30 cellular contexts compared by ENCODE assay signal in genomic region chr20:46631874-46632446, GRCh38. TPM values are rescaled to one million over a fixed set of nuclear protein-coding genes. Genes with fewer than 3 reads are reported as not detected.
A peak's percentile ranks its signal among the peaks of the same experiment; 100 is the strongest.
DNase-seq lines count a peak whose midpoint lies in the region; ATAC-seq and TF ChIP-seq lines count a peak whose summit lies in the region.
"Had no signal": no experiment of that assay in that cellular context is flagged by ENCODE, and none has a peak within 500 bp of the region (broad histone marks: within the 10 kb centered on the region; RNA-seq: fewer than 3 reads in every experiment).

No MANE protein-coding gene starts in this region.

- H3K27ac Mint-ChIP-seq in Calu3 (ENCODE audit: unreplicated experiment) (peak overlapping the region; percentile 94), T-cell (no peak overlapping the region)
- H3K27ac Mint-ChIP-seq: activated CD4-positive, alpha-beta T cell treated with anti-CD3 and anti-CD28 coated beads, Interleukin-2, amount 10 ng/mL, durations not matched to agents 24 days and 14 days; activated naive CD4-positive, alpha-beta T cell treated with anti-CD3 and anti-CD28 coated beads for 36 hours; activated T-cell treated with anti-CD3 and anti-CD28 coated beads, Interleukin-2, amount 50 U/mL, for 72 hours; CD8-positive, alpha-beta memory T cell; IgD-negative memory B cell; natural killer cell treated with Interleukin-12 subunit alpha and Interleukin-12 subunit beta and Interleukin-15 and Interleukin-18, amount 100 ng/mL, for 72 hours; progenitor cell of endocrine pancreas had no signal

- H3K4me1 Mint-ChIP-seq in Calu3 (ENCODE audit: low read depth, unreplicated experiment): peaks cover 61% of the 10 kb centered on the region
- no peaks in the 10 kb centered on the region for H3K4me1 Mint-ChIP-seq in T-cell
- H3K4me1 Mint-ChIP-seq: CD8-positive, alpha-beta memory T cell; IgD-negative memory B cell had no signal

- no TSS peak for BruUV-seq in Calu3 (replicated peaks; lab: Mats Ljungman, UMichigan)

- CTCF ChIA-PET in Calu3 (lab: Charles Lee) (interaction anchor here (0.8 to 1.4 kb wide), 7 partner anchors 15 to 69 kb away, joined by 3 to 5 read pairs (median 3); partner anchors contain the start of gene TP53RK), T-cell (lab: Charles Lee) (no interaction called here)

- TF ChIP-seq CTCF in Calu3 (IDR thresholded peaks at IDR 0.05; ENCODE audit: unreplicated experiment): no peak

- ATAC-seq in left lobe of liver (peak; percentile 91), T-cell (replicated peaks in 1 of 4) (no peak)
- ATAC-seq: gastrocnemius medialis, Right ventricle myocardium inferior had no signal

- POLR2A ChIA-PET in T-cell (lab: Charles Lee): no interaction called here

- H3K36me3 Mint-ChIP-seq in Calu3 (ENCODE audit: insufficient read depth, unreplicated experiment) (peaks cover 13% of the 10 kb centered on the region), T-cell (no peaks in the 10 kb centered on the region)
- H3K36me3 Mint-ChIP-seq: IgD-negative memory B cell had no signal

- H3K9me3 Mint-ChIP-seq in Calu3 (ENCODE audit: low read depth, unreplicated experiment) (peaks cover 4% of the 10 kb centered on the region), T-cell (peaks cover 0 to 9% (median 6%) of the 10 kb centered on the region in 3 donors)
- H3K9me3 Mint-ChIP-seq: natural killer cell treated with Interleukin-12 subunit alpha and Interleukin-12 subunit beta and Interleukin-15 and Interleukin-18, amount 100 ng/mL, for 72 hours had no signal

- H3K27me3 Mint-ChIP-seq in Calu3 (ENCODE audit: unreplicated experiment) (no peaks in the 10 kb centered on the region), T-cell (peaks cover 11 to 29% of the 10 kb centered on the region in 2 donors)
- H3K27me3 Mint-ChIP-seq: progenitor cell of endocrine pancreas had no signal

- DNase-seq in Calu3 (no peak), left lobe of liver (ENCODE audit: low spot score) (peak; percentile 56), pons (ENCODE audit: low spot score) (peak; percentile 69), NCI-H524 (lab: John Stamatoyannopoulos, UW) (no peak), T-cell (no peak), GOT3 (lab: John Stamatoyannopoulos, UW) (no peak), activated T-cell treated with anti-CD3 and anti-CD28 coated beads for 4 hours (no peak)
- DNase-seq: activated CD4-positive, alpha-beta T cell treated with anti-CD3 and anti-CD28 coated beads, Interleukin-2, amount 10 ng/mL, durations not matched to agents 24 days and 14 days; activated naive CD4-positive, alpha-beta T cell treated with anti-CD3 and anti-CD28 coated beads for 36 hours; activated T-cell treated with anti-CD3 and anti-CD28 coated beads, Interleukin-2, amount 50 U/mL, for 72 hours; CD8-positive, alpha-beta memory T cell; DMS153; gastrocnemius medialis; NCI-H1048; NCI-H187 treated with DMSO at 0.1 percent for 48 hours; NCI-H2171 treated with DMSO at 0.1 percent for 48 hours; NCI-H524 treated with DMSO at 0.1 percent for 48 hours; sigmoid colon; stimulated activated naive CD4-positive, alpha-beta T cell had no signal

- H3K4me3 Mint-ChIP-seq in Calu3 (ENCODE audit: low read depth, unreplicated experiment) (peak overlapping the region; percentile 22), T-cell (no peak overlapping the region)
- H3K4me3 Mint-ChIP-seq: activated CD4-positive, alpha-beta T cell treated with anti-CD3 and anti-CD28 coated beads, Interleukin-2, amount 10 ng/mL, durations not matched to agents 24 days and 14 days; activated naive CD4-positive, alpha-beta T cell treated with anti-CD3 and anti-CD28 coated beads for 36 hours; activated T-cell treated with anti-CD3 and anti-CD28 coated beads, Interleukin-2, amount 50 U/mL, for 72 hours; CD8-positive, alpha-beta memory T cell; IgD-negative memory B cell; natural killer cell treated with Interleukin-12 subunit alpha and Interleukin-12 subunit beta and Interleukin-15 and Interleukin-18, amount 100 ng/mL, for 72 hours had no signal

- intact Hi-C loops in Calu3 (cut with micrococcal nuclease; ENCODE audit: unreplicated experiment): loop anchor here (5.0 kb wide), 1 partner anchor 65 kb away; no protein-coding TSS in a partner anchor

- peak overlapping the region; percentile 42 for H3K27ac ChIP-seq in cingulate gyrus (ENCODE audit: low read depth, low read length)
- H3K27ac ChIP-seq: A549, adrenal gland, breast epithelium, coronary artery, gastrocnemius medialis, PC-9, sigmoid colon, thoracic aorta had no signal

RNA-seq across cellular contexts. Expression of gene SLC13A3, which starts 19.3 kb away (rescaled TPM):
- total RNA-seq in Calu3 (2022) (0.49 TPM in 1 of 2 replicates, not detected in the other), left lobe of liver (7.1 TPM), T-cell (under 1 TPM in 4 of 5 donors, not detected in 1; 0.16 to 0.49 (median 0.33) TPM)
- total RNA-seq: activated CD4-positive, alpha-beta T cell treated with anti-CD3 and anti-CD28 coated beads, Interleukin-2, amount 10 ng/mL, durations not matched to agents 24 days and 14 days; activated naive CD4-positive, alpha-beta T cell treated with anti-CD3 and anti-CD28 coated beads for 36 hours had no signal

RNA-seq across cellular contexts. Expression of gene TP53RK, which starts 57.3 kb away (rescaled TPM):
- total RNA-seq in Calu3 (2022) (19.2 and 21.0 TPM in 2 replicates), left lobe of liver (3.2 TPM), T-cell (10 to 100 TPM in 3 of 5 donors, 1 to 10 TPM in 2; 5.8 to 23.2 (median 21.9) TPM)

Comparison
In these comparisons a context has a peak if more than half of its experiments do, and no peak if none do; other contexts are left out.
1. DNase-seq: peak in left lobe of liver (single experiment) and pons (single experiment); none in Calu3 (single experiment), NCI-H524 (0 of 2), T-cell (0 of 34), GOT3 (single experiment) and activated T-cell treated with anti-CD3 and anti-CD28 coated beads for 4 hours (single experiment).